In genomic region chr15:45921978-45922377, GRCh38 we compare ENCODE assay signal across 19 cellular contexts.
"Had no signal": no experiment of that assay in that cellular context is flagged by ENCODE, and none has a peak within 500 bp of the region (broad histone marks: within the 10 kb centered on the region; RNA-seq: fewer than 3 reads in every experiment).

No MANE protein-coding gene starts in this region.

- DNase-seq: cerebellar nuclear complex; foreskin melanocyte; head of caudate nucleus; nucleus accumbens; ovary; psoas muscle; retina; spleen; stimulated activated CD4-positive, alpha-beta T cell treated with anti-CD3 and anti-CD28 coated beads, Interleukin-15, amount 100 ng/mL, for 24 hours; stimulated activated CD4-positive, alpha-beta T cell treated with anti-CD3 and anti-CD28 coated beads, Interleukin-1b, Interleukin-23, amount 100 ng/mL, for 48 hours; stimulated activated CD4-positive, alpha-beta T cell treated with anti-CD3 and anti-CD28 coated beads, Interleukin-4, amount 100 ng/mL, for 24 hours; stimulated activated naive CD8-positive, alpha-beta T cell treated with anti-CD3 and anti-CD28 coated beads, Interleukin-15, amount 100 ng/mL, for 72 hours; substantia nigra had no signal

- ATAC-seq: natural killer cell treated with Interleukin-12 subunit alpha and Interleukin-12 subunit beta and Interleukin-15 and Interleukin-18, amount 100 ng/mL, for 72 hours; psoas muscle; stimulated activated memory B cell treated with anti-CD40 and anti-IgM and Interleukin-4, amounts not matched to agents 10 μg/mL and 1 μg/mL and 100 μg/mL, for 72 hours; stimulated activated naive CD8-positive, alpha-beta T cell treated with anti-CD3 and anti-CD28 coated beads, Interleukin-15, amount 100 ng/mL, for 72 hours had no signal

- H3K36me3 ChIP-seq: neural progenitor cell, ovary, spleen, thoracic aorta, transverse colon had no signal

- H3K9me3 ChIP-seq: ovary, psoas muscle, spleen, thoracic aorta, transverse colon had no signal

- H3K27ac ChIP-seq: neural progenitor cell, ovary, psoas muscle, spleen, thoracic aorta, transverse colon had no signal

- H3K4me1 ChIP-seq: neural progenitor cell, psoas muscle had no signal

- H3K27me3 ChIP-seq: hepatocyte, neural progenitor cell, ovary, spleen, transverse colon had no signal

- H3K4me3 ChIP-seq: hepatocyte, neural progenitor cell, ovary, psoas muscle, spleen, thoracic aorta, transverse colon had no signal
